In genomic region chr19:15774159-15774558, GRCh38 we compare ENCODE assay signal across 6 cellular contexts. TPM values are rescaled to one million over a fixed set of nuclear protein-coding genes. Genes with fewer than 3 reads are reported as not detected.
"Had no signal": no experiment of that assay in that cellular context is flagged by ENCODE, and none has a peak within 500 bp of the region (broad histone marks: within the 10 kb centered on the region; RNA-seq: fewer than 3 reads in every experiment).

No MANE protein-coding gene starts in this region.

RNA-seq across cellular contexts. Expression of gene OR10H5, which starts 13.3 kb away (rescaled TPM):
- total RNA-seq: HepG2, HT-29, HT1080, IMR-90, K562 had no signal
- polyA plus RNA-seq: HepG2, IgD-negative memory B cell, IMR-90, K562 had no signal

RNA-seq across cellular contexts. Expression of gene OR10H3, which starts 36.4 kb away (rescaled TPM):
- total RNA-seq: HepG2, HT-29, HT1080, IMR-90, K562 had no signal
- polyA plus RNA-seq: HepG2, IgD-negative memory B cell, IMR-90, K562 had no signal

RNA-seq across cellular contexts. Expression of gene OR10H1, which starts 41.3 kb away (rescaled TPM):
- total RNA-seq: HepG2, HT-29, HT1080, IMR-90, K562 had no signal
- polyA plus RNA-seq: HepG2, IgD-negative memory B cell, IMR-90, K562 had no signal

RNA-seq across cellular contexts. Expression of gene OR10H2, which starts 46.3 kb away (rescaled TPM):
- total RNA-seq: HepG2, HT-29, HT1080, IMR-90, K562 had no signal
- polyA plus RNA-seq: HepG2, IgD-negative memory B cell, IMR-90, K562 had no signal
